ENCODE assay signal across 8 cellular contexts in genomic region chr1:38046333-38046883, GRCh38. TPM values are rescaled to one million over a fixed set of nuclear protein-coding genes. Genes with fewer than 3 reads are reported as not detected.
A peak's percentile ranks its signal among the peaks of the same experiment; 100 is the strongest.
DNase-seq lines count a peak whose midpoint lies in the region; ATAC-seq and TF ChIP-seq lines count a peak whose summit lies in the region.

POU3F1 (minus strand) TSS chr1:38046793; CDS start chr1:38046743, 50 bp downstream.

- H3K27me3 Mint-ChIP-seq in natural killer cell (ENCODE audit: low read depth in 2 of 2), result peaks cover 21 to 36% of the 10 kb centered on the region in 2 donors

- no peaks in the 10 kb centered on the region for H3K36me3 ChIP-seq in MG63
- no peaks in the 10 kb centered on the region for H3K36me3 ChIP-seq in colonic mucosa

- H3K27ac ChIP-seq in colonic mucosa, result no peak within 1 kb of the TSS

- H3K4me3 ChIP-seq in MG63, result peak within 1 kb of the TSS; percentile 58
- peak within 1 kb of the TSS; percentile 52 for H3K4me3 ChIP-seq in colonic mucosa

- H3K4me3 Mint-ChIP-seq in natural killer cell, result peak within 1 kb of the TSS; percentile 86

- DNase-seq in Right ventricle myocardium superior, result peak; percentile 46
- DNase-seq in Right ventricle myocardium inferior (ENCODE audit: missing footprints), result no peak
- DNase-seq in MG63, result no peak
- DNase-seq in colonic mucosa, result no peak
- no peak for DNase-seq in natural killer cell
- no peak for DNase-seq in SKM-1 treated with dmso at 0.1 percent for 144 hours (lab: John Stamatoyannopoulos, UW; ENCODE audit: unreplicated experiment)
- DNase-seq in activated CD4-positive, alpha-beta T cell treated with anti-CD3 and anti-CD28 coated beads, Interleukin-2, amount 50 U/mL, for 4 hours, result no peak

- no peak within 1 kb of the TSS for H3K27ac Mint-ChIP-seq in natural killer cell

- TF ChIP-seq CTCF in colonic mucosa (IDR thresholded peaks at IDR 0.05), result no peak
- TF ChIP-seq CTCF in natural killer cell (IDR thresholded peaks at IDR 0.05), result no peak

- ATAC-seq in Right ventricle myocardium superior (ENCODE audit: poor library complexity), result no peak
- no peak for ATAC-seq in Right ventricle myocardium inferior
- peak; percentile 8 to 23 (median 9) for ATAC-seq in natural killer cell
- no peak for ATAC-seq in HG02763 (IDR thresholded peaks at IDR 0.05; ENCODE audit: unreplicated experiment)

- H3K9ac ChIP-seq in colonic mucosa (ENCODE audit: low read depth in 2 of 2, low read length in 2 of 2), result peak within 1 kb of the TSS in 1 of 2 donors; percentile 24

- H3K27me3 ChIP-seq in MG63, result peaks cover 14% of the 10 kb centered on the region
- H3K27me3 ChIP-seq in colonic mucosa, result peaks cover 55% of the 10 kb centered on the region

- peaks cover 9 to 22% of the 10 kb centered on the region in 2 donors for H3K4me1 Mint-ChIP-seq in natural killer cell

- no peaks in the 10 kb centered on the region for H3K4me1 ChIP-seq in colonic mucosa

- no peaks in the 10 kb centered on the region for H3K36me3 Mint-ChIP-seq in natural killer cell

- H3K9me3 ChIP-seq in MG63 (no peaks in the 10 kb centered on the region), colonic mucosa (no peaks in the 10 kb centered on the region)

- no peaks in the 10 kb centered on the region for H3K9me3 Mint-ChIP-seq in natural killer cell

- intact Hi-C loops in Right ventricle myocardium superior (cut with DNase I), result no loop called here
- intact Hi-C loops in Right ventricle myocardium inferior (cut with DNase I), result loop anchor here (10.0 kb wide), 1 partner anchor 538 kb away; no protein-coding TSS in a partner anchor
- intact Hi-C loops in colonic mucosa (cut with DNase I), result no loop called here
- intact Hi-C loops in natural killer cell (cut with micrococcal nuclease), result no loop called here

RNA-seq across cellular contexts. Expression of gene POU3F1, which starts in this region (rescaled TPM):
- total RNA-seq in Right ventricle myocardium superior (0.16 TPM), Right ventricle myocardium inferior (0.11 TPM), colonic mucosa (not detected), natural killer cell (under 1 TPM in 2 of 3 donors, not detected in 1; 0.12 to 0.15 TPM)
- total RNA-seq in MG63 (2014; rRNA removed; shearing (Covaris generic); ENCODE audit: low replicate concordance), result not detected in 2 replicates

Comparison
In these comparisons a context has a peak if more than half of its experiments do, and no peak if none do; other contexts are left out.
1. Peak in DNase-seq in Right ventricle myocardium superior; RNA of the gene not detected or under 1 TPM.
2. Peak in ATAC-seq in natural killer cell; RNA of the gene not detected or under 1 TPM.